ENCODE assay signal across 26 cellular contexts in genomic region chr6:148419430-148419829, GRCh38.
"Had no signal": no experiment of that assay in that cellular context is flagged by ENCODE, and none has a peak within 500 bp of the region (broad histone marks: within the 10 kb centered on the region; RNA-seq: fewer than 3 reads in every experiment).

No MANE protein-coding gene starts in this region.

- H3K9me3 ChIP-seq: gastrocnemius medialis, pancreas, prostate gland, suprapubic skin, tibial nerve, uterus had no signal

- H3K9me3 Mint-ChIP-seq: activated CD8-positive, alpha-beta T cell treated with anti-CD3 and anti-CD28 coated beads for 36 hours; activated naive CD4-positive, alpha-beta T cell treated with anti-CD3 and anti-CD28 coated beads, Interleukin-2, amount 50 U/mL, for 72 hours; activated T-cell treated with anti-CD3 and anti-CD28 coated beads, Interleukin-2, amount 50 U/mL, for 4 hours; activated T-helper 17 cell treated with anti-CD3 and anti-CD28 coated beads, Interleukin-2, amount 50 U/mL, for 72 hours; central memory CD8-positive, alpha-beta T cell; dendritic cell treated with granulocyte-macrophage colony-stimulating factor and Interleukin-4, amounts not matched to agents 40 ng/mL and 50 ng/mL, for 4 days; neural crest cell; WTC11 had no signal

- H3K4me1 ChIP-seq: prostate gland, uterus had no signal

- H3K36me3 Mint-ChIP-seq: activated naive CD4-positive, alpha-beta T cell treated with anti-CD3 and anti-CD28 coated beads, Interleukin-2, amount 50 U/mL, for 72 hours; naive thymus-derived CD8-positive, alpha-beta T cell; WTC11 had no signal

- H3K4me3 Mint-ChIP-seq: activated CD8-positive, alpha-beta T cell treated with anti-CD3 and anti-CD28 coated beads for 36 hours; activated T-cell treated with anti-CD3 and anti-CD28 coated beads, Interleukin-2, amount 50 U/mL, for 4 hours; activated T-helper 17 cell treated with anti-CD3 and anti-CD28 coated beads, Interleukin-2, amount 50 U/mL, for 72 hours; central memory CD8-positive, alpha-beta T cell; dendritic cell treated with granulocyte-macrophage colony-stimulating factor and Interleukin-4, amounts not matched to agents 40 ng/mL and 50 ng/mL, for 4 days; naive thymus-derived CD8-positive, alpha-beta T cell; neural crest cell; WTC11 had no signal

- H3K4me3 ChIP-seq: gastrocnemius medialis, pancreas, prostate gland, suprapubic skin, tibial nerve, uterus had no signal

- FAIRE-seq: bronchial epithelial cell, endometrium, islet of Langerhans, pancreas, TTC549 had no signal

- H3K27ac Mint-ChIP-seq: activated CD8-positive, alpha-beta T cell treated with anti-CD3 and anti-CD28 coated beads for 36 hours; activated naive CD4-positive, alpha-beta T cell treated with anti-CD3 and anti-CD28 coated beads, Interleukin-2, amount 50 U/mL, for 72 hours; activated T-helper 17 cell treated with anti-CD3 and anti-CD28 coated beads, Interleukin-2, amount 50 U/mL, for 72 hours; dendritic cell treated with granulocyte-macrophage colony-stimulating factor and Interleukin-4, amounts not matched to agents 40 ng/mL and 50 ng/mL, for 4 days; naive thymus-derived CD8-positive, alpha-beta T cell; WTC11 had no signal

- H3K36me3 ChIP-seq: gastrocnemius medialis, pancreas, prostate gland, suprapubic skin, tibial nerve, uterus had no signal

- DNase-seq: activated CD4-positive, alpha-beta T cell treated with anti-CD3 and anti-CD28 coated beads, Interleukin-2, amount 50 U/mL, for 1 hour; activated CD8-positive, alpha-beta T cell treated with anti-CD3 and anti-CD28 coated beads for 36 hours; activated T-cell treated with anti-CD3 and anti-CD28 coated beads, Interleukin-2, amount 50 U/mL, for 4 hours; effector CD8-positive, alpha-beta T cell; erythroblast; gastrocnemius medialis; glutamatergic neuron; mesenchymal stem cell; naive thymus-derived CD8-positive, alpha-beta T cell; nucleus accumbens; pancreas; stimulated activated naive CD4-positive, alpha-beta T cell; uterus had no signal

- H3K4me1 Mint-ChIP-seq: activated T-helper 17 cell treated with anti-CD3 and anti-CD28 coated beads, Interleukin-2, amount 50 U/mL, for 72 hours; central memory CD8-positive, alpha-beta T cell; naive thymus-derived CD8-positive, alpha-beta T cell; WTC11 had no signal

- ATAC-seq: activated CD8-positive, alpha-beta T cell treated with anti-CD3 and anti-CD28 coated beads for 36 hours; activated naive CD4-positive, alpha-beta T cell treated with anti-CD3 and anti-CD28 coated beads, Interleukin-2, amount 50 U/mL, for 72 hours; activated T-cell treated with anti-CD3 and anti-CD28 coated beads, Interleukin-2, amount 50 U/mL, for 4 hours; activated T-helper 17 cell treated with anti-CD3 and anti-CD28 coated beads, Interleukin-2, amount 50 U/mL, for 72 hours; gastrocnemius medialis; naive thymus-derived CD8-positive, alpha-beta T cell; pancreas; WTC11 had no signal

- H3K27me3 ChIP-seq: gastrocnemius medialis, pancreas, suprapubic skin, tibial nerve, uterus had no signal

- H3K27ac ChIP-seq: pancreas, prostate gland, suprapubic skin, tibial nerve, uterus had no signal
